ENCODE assay signal across 2 cellular contexts in genomic region chr10:58579011-58579655, GRCh38.
TF ChIP-seq lines count a peak whose summit lies in the region.

No MANE protein-coding gene starts in this region.

TF ChIP-seq in GM23338, 12 proteins besides CTCF, POLR2A, EP300 and RAD21:
- TF ChIP-seq ZNF114 (CRISPR knock-in tag; IDR thresholded peaks at IDR 0.05) (no peak), REST (IDR thresholded peaks at IDR 0.05; ENCODE audit: unreplicated experiment) (no peak), ZNF331 (CRISPR knock-in tag; IDR thresholded peaks at IDR 0.05; ENCODE audit: low read depth) (no peak), JUNB (IDR thresholded peaks at IDR 0.05; ENCODE audit: unreplicated experiment) (no peak), NANOG (IDR thresholded peaks at IDR 0.05; ENCODE audit: borderline replicate concordance) (no peak)
- TF ChIP-seq, protein P1, sequence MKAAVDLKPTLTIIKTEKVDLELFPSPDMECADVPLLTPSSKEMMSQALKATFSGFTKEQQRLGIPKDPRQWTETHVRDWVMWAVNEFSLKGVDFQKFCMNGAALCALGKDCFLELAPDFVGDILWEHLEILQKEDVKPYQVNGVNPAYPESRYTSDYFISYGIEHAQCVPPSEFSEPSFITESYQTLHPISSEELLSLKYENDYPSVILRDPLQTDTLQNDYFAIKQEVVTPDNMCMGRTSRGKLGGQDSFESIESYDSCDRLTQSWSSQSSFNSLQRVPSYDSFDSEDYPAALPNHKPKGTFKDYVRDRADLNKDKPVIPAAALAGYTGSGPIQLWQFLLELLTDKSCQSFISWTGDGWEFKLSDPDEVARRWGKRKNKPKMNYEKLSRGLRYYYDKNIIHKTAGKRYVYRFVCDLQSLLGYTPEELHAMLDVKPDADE (IDR thresholded peaks at IDR 0.05): no peak

TF ChIP-seq in H1, 55 proteins besides CTCF, POLR2A, EP300 and RAD21:
- TF ChIP-seq CEBPB (IDR thresholded peaks at IDR 0.05; ENCODE audit: low read depth, low read length): peak; percentile 24; the same call in 1 of the 2 replicates
- no peak for TF ChIP-seq TEAD4 (IDR thresholded peaks at IDR 0.05; ENCODE audit: low read depth, low read length)
- no peak for TF ChIP-seq GTF2F1 (IDR thresholded peaks at IDR 0.05; ENCODE audit: borderline replicate concordance, low read depth, low read length)
